In genomic region chr4:174314770-174315169, GRCh38 we compare ENCODE assay signal across 12 cellular contexts. TPM values are rescaled to one million over a fixed set of nuclear protein-coding genes. Genes with fewer than 3 reads are reported as not detected.
DNase-seq lines count a peak whose midpoint lies in the region; ATAC-seq and TF ChIP-seq lines count a peak whose summit lies in the region.
"Had no signal": no experiment of that assay in that cellular context is flagged by ENCODE, and none has a peak within 500 bp of the region (broad histone marks: within the 10 kb centered on the region; RNA-seq: fewer than 3 reads in every experiment).

No MANE protein-coding gene starts in this region.

- no peak overlapping the region for H3K9ac ChIP-seq in endodermal cell (ENCODE audit: extremely low read depth, low read length, poor library complexity, severe bottlenecking)

- H3K27me3 ChIP-seq in endodermal cell (ENCODE audit: control insufficient read depth, insufficient read depth, low read length, poor library complexity, severe bottlenecking), result no peaks in the 10 kb centered on the region
- H3K27me3 ChIP-seq: vagina had no signal

- no peaks in the 10 kb centered on the region for H3K4me1 ChIP-seq in endodermal cell (ENCODE audit: control insufficient read depth, insufficient read depth, low read length)
- H3K4me1 ChIP-seq: vagina had no signal

- H3K27ac Mint-ChIP-seq in activated T-cell treated with anti-CD3 and anti-CD28 coated beads, Interleukin-2, amount 50 U/mL, for 24 hours, result peak overlapping the region; percentile 35
- H3K27ac Mint-ChIP-seq in endodermal cell, result no peak overlapping the region
- H3K27ac Mint-ChIP-seq in stimulated activated naive B cell treated with anti-CD40 and anti-IgM and Interleukin-4, amounts not matched to agents 10 μg/mL and 1 μg/mL and 100 μg/mL, for 72 hours, result peak overlapping the region; percentile 44
- H3K27ac Mint-ChIP-seq in type B pancreatic cell, result no peak overlapping the region
- H3K27ac Mint-ChIP-seq: B cell had no signal

- peaks cover 55% of the 10 kb centered on the region for H3K36me3 Mint-ChIP-seq in activated T-cell treated with anti-CD3 and anti-CD28 coated beads, Interleukin-2, amount 50 U/mL, for 24 hours (ENCODE audit: low read depth)
- H3K36me3 Mint-ChIP-seq in endodermal cell (ENCODE audit: low read depth) (peaks cover 15% of the 10 kb centered on the region), type B pancreatic cell (peaks cover 5% of the 10 kb centered on the region)
- H3K36me3 Mint-ChIP-seq in stimulated activated naive B cell treated with anti-CD40 and anti-IgM and Interleukin-4, amounts not matched to agents 10 μg/mL and 1 μg/mL and 100 μg/mL, for 72 hours, result peaks cover 11 to 14% of the 10 kb centered on the region in 2 donors

- H3K4me3 ChIP-seq in endodermal cell (ENCODE audit: low read length), result no peak overlapping the region
- H3K4me3 ChIP-seq: vagina had no signal

- 75 to 96% methylated on average over 3 of the region's 3 CpGs for WGBS in endodermal cell (ENCODE audit: insufficient coverage in 1 of 2, insufficient read length in 1 of 2), 2 experiments

- DNase-seq in activated T-cell treated with anti-CD3 and anti-CD28 coated beads, Interleukin-2, amount 50 U/mL, for 24 hours, result no peak
- DNase-seq in activated T-cell treated with anti-CD3 and anti-CD28 coated beads for 4 hours (no peak), NCI-H82 (lab: John Stamatoyannopoulos, UW) (peak; percentile 63), endodermal cell (peak; percentile 77), type B pancreatic cell (ENCODE audit: extremely low spot score, unreplicated experiment) (no peak), KG1 (lab: John Stamatoyannopoulos, UW) (no peak)
- DNase-seq in stimulated activated naive B cell treated with anti-CD40 and anti-IgM and Interleukin-4, amounts not matched to agents 10 μg/mL and 1 μg/mL and 100 μg/mL, for 72 hours, result no peak
- DNase-seq: activated CD4-positive, alpha-beta T cell treated with anti-CD3 and anti-CD28 coated beads for 4 hours; amygdala had no signal

- no peak overlapping the region for H3K4me3 Mint-ChIP-seq in activated T-cell treated with anti-CD3 and anti-CD28 coated beads, Interleukin-2, amount 50 U/mL, for 24 hours
- H3K4me3 Mint-ChIP-seq in endodermal cell (no peak overlapping the region), type B pancreatic cell (no peak overlapping the region)
- H3K4me3 Mint-ChIP-seq in stimulated activated naive B cell treated with anti-CD40 and anti-IgM and Interleukin-4, amounts not matched to agents 10 μg/mL and 1 μg/mL and 100 μg/mL, for 72 hours, result no peak overlapping the region
- H3K4me3 Mint-ChIP-seq: B cell had no signal

- ATAC-seq in stimulated activated naive B cell treated with anti-CD40 and anti-IgM and Interleukin-4, amounts not matched to agents 10 μg/mL and 1 μg/mL and 100 μg/mL, for 72 hours (replicated peaks), result no peak
- no peak for ATAC-seq in GM18517 (IDR thresholded peaks at IDR 0.05; ENCODE audit: unreplicated experiment)

- H3K27ac ChIP-seq in endodermal cell (ENCODE audit: low read depth, low read length), result no peak overlapping the region
- H3K27ac ChIP-seq: vagina had no signal

- peaks cover 4% of the 10 kb centered on the region for H3K4me1 Mint-ChIP-seq in activated T-cell treated with anti-CD3 and anti-CD28 coated beads, Interleukin-2, amount 50 U/mL, for 24 hours (ENCODE audit: low read depth)
- H3K4me1 Mint-ChIP-seq in endodermal cell, result peaks cover 9% of the 10 kb centered on the region
- H3K4me1 Mint-ChIP-seq in stimulated activated naive B cell treated with anti-CD40 and anti-IgM and Interleukin-4, amounts not matched to agents 10 μg/mL and 1 μg/mL and 100 μg/mL, for 72 hours, result peaks cover 0 to 1% of the 10 kb centered on the region in 2 donors
- H3K4me1 Mint-ChIP-seq in type B pancreatic cell (ENCODE audit: unreplicated experiment), result no peaks in the 10 kb centered on the region
- H3K4me1 Mint-ChIP-seq: B cell had no signal

- H3K36me3 ChIP-seq in endodermal cell (ENCODE audit: control insufficient read depth, insufficient read depth, low read length), result peaks cover 18% of the 10 kb centered on the region

- TF ChIP-seq CTCF in endodermal cell (conservative IDR thresholded peaks at IDR 0.05), result no peak
- TF ChIP-seq CTCF in type B pancreatic cell (conservative IDR thresholded peaks at IDR 0.05), result no peak

- H3K27me3 Mint-ChIP-seq in activated T-cell treated with anti-CD3 and anti-CD28 coated beads, Interleukin-2, amount 50 U/mL, for 24 hours, result no peaks in the 10 kb centered on the region
- no peaks in the 10 kb centered on the region for H3K27me3 Mint-ChIP-seq in endodermal cell (ENCODE audit: insufficient read depth)
- no peaks in the 10 kb centered on the region for H3K27me3 Mint-ChIP-seq in stimulated activated naive B cell treated with anti-CD40 and anti-IgM and Interleukin-4, amounts not matched to agents 10 μg/mL and 1 μg/mL and 100 μg/mL, for 72 hours
- no peaks in the 10 kb centered on the region for H3K27me3 Mint-ChIP-seq in type B pancreatic cell
- H3K27me3 Mint-ChIP-seq: B cell had no signal

- H3K9me3 ChIP-seq in endodermal cell (ENCODE audit: control insufficient read depth, low read length), result no peaks in the 10 kb centered on the region
- H3K9me3 ChIP-seq: vagina had no signal

- no peaks in the 10 kb centered on the region for H3K9me3 Mint-ChIP-seq in activated T-cell treated with anti-CD3 and anti-CD28 coated beads, Interleukin-2, amount 50 U/mL, for 24 hours
- H3K9me3 Mint-ChIP-seq in endodermal cell (no peaks in the 10 kb centered on the region), type B pancreatic cell (no peaks in the 10 kb centered on the region)
- no peaks in the 10 kb centered on the region for H3K9me3 Mint-ChIP-seq in stimulated activated naive B cell treated with anti-CD40 and anti-IgM and Interleukin-4, amounts not matched to agents 10 μg/mL and 1 μg/mL and 100 μg/mL, for 72 hours

RNA-seq across cellular contexts. Expression of gene CEP44, which starts 31.1 kb away (rescaled TPM):
- 10 to 100 TPM; 21.5 to 24.9 TPM for total RNA-seq in endodermal cell
- 26.0 TPM for polyA plus RNA-seq in endodermal cell (2013, experiment 1 of 2)
- polyA plus RNA-seq in endodermal cell (2013, experiment 2 of 2), result 22.6 TPM
- total RNA-seq in type B pancreatic cell (ENCODE audit: low replicate concordance), result 15.2 and 19.1 TPM in 2 replicates

RNA-seq across cellular contexts. Expression of gene FBXO8, which starts 31.3 kb away (rescaled TPM):
- 1 to 10 TPM; 9.4 to 9.8 TPM for total RNA-seq in endodermal cell
- 16.6 TPM for polyA plus RNA-seq in endodermal cell (2013, experiment 1 of 2)
- 17.8 TPM for polyA plus RNA-seq in endodermal cell (2013, experiment 2 of 2)
- 17.7 and 25.1 TPM in 2 replicates for total RNA-seq in type B pancreatic cell (ENCODE audit: low replicate concordance)

Comparison
In these comparisons a context has a peak if more than half of its experiments do, and no peak if none do; other contexts are left out.
1. DNase-seq: peak in NCI-H82 (single experiment) and endodermal cell (single experiment); none in activated T-cell treated with anti-CD3 and anti-CD28 coated beads, Interleukin-2, amount 50 U/mL, for 24 hours (single experiment), activated T-cell treated with anti-CD3 and anti-CD28 coated beads for 4 hours (single experiment), stimulated activated naive B cell treated with anti-CD40 and anti-IgM and Interleukin-4, amounts not matched to agents 10 μg/mL and 1 μg/mL and 100 μg/mL, for 72 hours (single experiment), type B pancreatic cell (single experiment) and KG1 (single experiment).
2. H3K27ac Mint-ChIP-seq: peak in activated T-cell treated with anti-CD3 and anti-CD28 coated beads, Interleukin-2, amount 50 U/mL, for 24 hours (single experiment) and stimulated activated naive B cell treated with anti-CD40 and anti-IgM and Interleukin-4, amounts not matched to agents 10 μg/mL and 1 μg/mL and 100 μg/mL, for 72 hours (single experiment); none in endodermal cell (single experiment) and type B pancreatic cell (single experiment).